24 cellular contexts compared by ENCODE assay signal in genomic region chr2:101795033-101795432, GRCh38.
"Had no signal": no experiment of that assay in that cellular context is flagged by ENCODE, and none has a peak within 500 bp of the region (broad histone marks: within the 10 kb centered on the region; RNA-seq: fewer than 3 reads in every experiment).

No MANE protein-coding gene starts in this region.

- H3K27ac Mint-ChIP-seq: activated B cell treated with CpG ODN at 0.5 μM for 24 hours; activated CD8-positive, alpha-beta T cell treated with anti-CD3 and anti-CD28 coated beads, Interleukin-2, amount 10 ng/mL, durations not matched to agents 7 days and 5 days; activated naive CD8-positive, alpha-beta T cell treated with anti-CD3 and anti-CD28 coated beads for 36 hours; natural killer cell; progenitor cell of endocrine pancreas had no signal

- H3K4me3 Mint-ChIP-seq: activated B cell treated with CpG ODN at 0.5 μM for 24 hours; activated CD8-positive, alpha-beta T cell treated with anti-CD3 and anti-CD28 coated beads, Interleukin-2, amount 10 ng/mL, durations not matched to agents 7 days and 5 days; activated naive CD8-positive, alpha-beta T cell treated with anti-CD3 and anti-CD28 coated beads for 36 hours; natural killer cell had no signal

- ATAC-seq: activated CD8-positive, alpha-beta T cell treated with anti-CD3 and anti-CD28 coated beads, Interleukin-2, amount 10 ng/mL, durations not matched to agents 7 days and 5 days; gastroesophageal sphincter; natural killer cell; upper lobe of right lung had no signal

- H3K27me3 ChIP-seq: brain microvascular endothelial cell, gastroesophageal sphincter, right atrium auricular region, suprapubic skin, upper lobe of right lung had no signal

- H3K4me3 ChIP-seq: gastroesophageal sphincter, right atrium auricular region, skin epidermis, suprapubic skin, upper lobe of right lung had no signal

- H3K27ac ChIP-seq: brain microvascular endothelial cell, gastroesophageal sphincter, right atrium auricular region, skin epidermis, suprapubic skin, upper lobe of right lung had no signal

- DNase-seq: activated B cell treated with CpG ODN at 0.5 μM for 24 hours; activated CD4-positive, alpha-beta T cell treated with anti-CD3 and anti-CD28 coated beads for 48 hours; activated CD8-positive, alpha-beta memory T cell treated with anti-CD3 and anti-CD28 coated beads, Interleukin-2, amount 50 U/mL, for 4 hours; activated CD8-positive, alpha-beta T cell treated with anti-CD3 and anti-CD28 coated beads, Interleukin-2, amount 10 ng/mL, durations not matched to agents 7 days and 5 days; activated gamma-delta T cell; activated naive CD8-positive, alpha-beta T cell treated with anti-CD3 and anti-CD28 coated beads for 36 hours; activated T-cell treated with anti-CD3 and anti-CD28 coated beads, Interleukin-2, amount 50 U/mL, for 48 hours; amygdala; brain microvascular endothelial cell; effector memory CD4-positive, alpha-beta T cell; islet precursor cell; mesenchymal stem cell; natural killer cell; nucleus accumbens; stimulated activated CD4-positive, alpha-beta T cell treated with anti-CD3 and anti-CD28 coated beads, Interleukin-15, amount 100 ng/mL, for 24 hours; stimulated activated CD4-positive, alpha-beta T cell treated with anti-CD3 and anti-CD28 coated beads, Interleukin-4, amount 100 ng/mL, for 1 hour; stimulated activated naive CD4-positive, alpha-beta T cell treated with Interleukin-2 at 50 U/mL for 16 hours; T-helper 2 cell; upper lobe of right lung had no signal

- H3K9me3 Mint-ChIP-seq: activated B cell treated with CpG ODN at 0.5 μM for 24 hours; activated naive CD8-positive, alpha-beta T cell treated with anti-CD3 and anti-CD28 coated beads for 36 hours; natural killer cell had no signal

- H3K9me3 ChIP-seq: gastroesophageal sphincter, right atrium auricular region, suprapubic skin, upper lobe of right lung had no signal

- H3K36me3 ChIP-seq: gastroesophageal sphincter, right atrium auricular region, suprapubic skin, upper lobe of right lung had no signal

- H3K36me3 Mint-ChIP-seq: natural killer cell had no signal

- H3K27me3 Mint-ChIP-seq: activated B cell treated with CpG ODN at 0.5 μM for 24 hours; activated naive CD8-positive, alpha-beta T cell treated with anti-CD3 and anti-CD28 coated beads for 36 hours; progenitor cell of endocrine pancreas had no signal
